ENCODE assay signal across 10 cellular contexts in genomic region chr13:46182491-46182877, GRCh38. TPM values are rescaled to one million over a fixed set of nuclear protein-coding genes. Genes with fewer than 3 reads are reported as not detected.
DNase-seq lines count a peak whose midpoint lies in the region; ATAC-seq, FAIRE-seq and TF ChIP-seq lines count a peak whose summit lies in the region.
"Had no signal": no experiment of that assay in that cellular context is flagged by ENCODE, and none has a peak within 500 bp of the region (broad histone marks: within the 10 kb centered on the region; RNA-seq: fewer than 3 reads in every experiment).

No MANE protein-coding gene starts in this region.

- no peak overlapping the region for H3K4me2 ChIP-seq in H1 (ENCODE audit: insufficient read depth in 1 of 2, low read depth in 2 of 2, low read length in 2 of 2)

- H2BK5ac ChIP-seq in H1 (ENCODE audit: low read depth, low read length) = no peak overlapping the region

- H3K4me1 Mint-ChIP-seq in CD14-positive monocyte (peaks cover 51% of the 10 kb centered on the region), osteocyte (ENCODE audit: unreplicated experiment) (no peaks in the 10 kb centered on the region)

- no peaks in the 10 kb centered on the region for H3K36me3 ChIP-seq in HUES6 (ENCODE audit: control insufficient read depth, insufficient read depth, low read length)
- no peaks in the 10 kb centered on the region for H3K36me3 ChIP-seq in H1 (ENCODE audit: control insufficient read depth in 2 of 4, insufficient read depth in 4 of 4, low read length in 3 of 4)

- H3K9me3 Mint-ChIP-seq in CD14-positive monocyte (peaks cover 0 to 4% (median 0%) of the 10 kb centered on the region in 7 donors), osteocyte (ENCODE audit: unreplicated experiment) (no peaks in the 10 kb centered on the region)

- no peak overlapping the region for H2AK5ac ChIP-seq in H1 (ENCODE audit: low read depth, low read length)

- H2BK15ac ChIP-seq in H1 (ENCODE audit: low read length) = no peak overlapping the region

- H3K79me1 ChIP-seq in H1 (ENCODE audit: low read depth, low read length) = no peaks in the 10 kb centered on the region

- no peaks in the 10 kb centered on the region for H3K9me3 ChIP-seq in HUES6 (ENCODE audit: control insufficient read depth, insufficient read depth, low read depth, low read length)
- no peaks in the 10 kb centered on the region for H3K9me3 ChIP-seq in H1 (ENCODE audit: insufficient read depth in 2 of 2, low read depth in 1 of 2, low read length in 1 of 2)
- H3K9me3 ChIP-seq: psoas muscle had no signal

- no peak overlapping the region for H3K18ac ChIP-seq in H1 (ENCODE audit: extremely low read depth, low read length)

- no peak overlapping the region for H3K27ac ChIP-seq in HUES6 (ENCODE audit: low read depth, low read length)
- H3K27ac ChIP-seq in H1 (ENCODE audit: low read depth, low read length) = no peak overlapping the region
- H3K27ac ChIP-seq: psoas muscle had no signal

- ATAC-seq in GM18870 (IDR thresholded peaks at IDR 0.05; ENCODE audit: unreplicated experiment) = peak; percentile 2

- H3K79me2 ChIP-seq in H1 (ENCODE audit: control insufficient read depth in 1 of 2, insufficient read depth in 2 of 2, low read length in 2 of 2) = no peaks in the 10 kb centered on the region

- no peak for TF ChIP-seq EP300 in H1 (IDR thresholded peaks at IDR 0.05; ENCODE audit: borderline replicate concordance in 1 of 2, low read depth in 2 of 2, low read length in 2 of 2)

- H3K4me1 ChIP-seq in HUES6 (ENCODE audit: control insufficient read depth, insufficient read depth, low read length) (peaks cover 11% of the 10 kb centered on the region; the same call in 1 of the 2 replicates), H1 (replicated peaks in 1 of 4; ENCODE audit: control insufficient read depth in 3 of 4, insufficient read depth in 4 of 4, low read length in 3 of 4) (peaks cover 0 to 3% (median 0%) of the 10 kb centered on the region in 4 experiments; a peak in 1 of 7 replicates)
- H3K4me1 ChIP-seq: psoas muscle had no signal

- H3K14ac ChIP-seq in H1 (ENCODE audit: insufficient read length) = no peak overlapping the region

- H2AFZ ChIP-seq in H1 (ENCODE audit: low read length) = peak overlapping the region; percentile 91; the same call in 1 of the 2 replicates

- no peak for TF ChIP-seq POLR2A in H1 (IDR thresholded peaks at IDR 0.05; ENCODE audit: control extremely low read depth in 1 of 2, low read depth in 2 of 2, low read length in 2 of 2)

- no peak for TF ChIP-seq CTCF in CD14-positive monocyte (IDR thresholded peaks at IDR 0.05)
- TF ChIP-seq CTCF in H1 (IDR thresholded peaks at IDR 0.05; ENCODE audit: control extremely low read depth in 1 of 3, insufficient read depth in 1 of 3, low read depth in 1 of 3, low read length in 3 of 3) = no peak
- no peak for TF ChIP-seq CTCF in osteocyte (IDR thresholded peaks at IDR 0.05)

- POLR2A ChIA-PET in H1 (lab: Charles Lee; ENCODE audit: partially characterized antibody) = no interaction called here

- H3K36me3 Mint-ChIP-seq in CD14-positive monocyte (peaks cover 13 to 23% of the 10 kb centered on the region in 2 donors), osteocyte (ENCODE audit: unreplicated experiment) (no peaks in the 10 kb centered on the region)

- no peak overlapping the region for H4K5ac ChIP-seq in H1 (ENCODE audit: insufficient read length, low read depth, low read length)

- H2BK20ac ChIP-seq in H1 (ENCODE audit: low read length) = no peak overlapping the region

- no peaks in the 10 kb centered on the region for H4K20me1 ChIP-seq in H1 (replicated peaks in 1 of 2; ENCODE audit: control insufficient read depth in 1 of 2, insufficient read depth in 2 of 2, low read length in 2 of 2)

- intact Hi-C loops in CD14-positive monocyte (cut with micrococcal nuclease) = loop anchor here (2.0 to 10.0 kb wide), 2 partner anchors 14 to 142 kb away; no protein-coding TSS in a partner anchor

- H3K27me3 ChIP-seq in HUES6 (ENCODE audit: control insufficient read depth, insufficient read depth, low read length) (no peaks in the 10 kb centered on the region), H1 (replicated peaks in 1 of 4; ENCODE audit: control insufficient read depth in 3 of 4, extremely low read depth in 1 of 4, insufficient read depth in 3 of 4, low read length in 3 of 4) (no peaks in the 10 kb centered on the region)

- no peak overlapping the region for H3K56ac ChIP-seq in H1 (replicated peaks; ENCODE audit: insufficient read length, low read depth, low read length)

- H3K4me3 ChIP-seq in HUES6 (ENCODE audit: low read depth, low read length) (peak overlapping the region; percentile 40; the same call in 1 of the 2 replicates), H1 (ENCODE audit: extremely low read depth in 1 of 4, insufficient read depth in 2 of 4, low read depth in 3 of 4, low read length in 4 of 4) (no peak overlapping the region)

- H4K91ac ChIP-seq in H1 (replicated peaks; ENCODE audit: insufficient read length, low read length) = no peak overlapping the region

- no peak for DNase-seq in CD14-positive monocyte (ENCODE audit: low spot score)
- no peak for DNase-seq in H1 (ENCODE audit: low read depth in 1 of 2, low spot score in 2 of 2)
- no peak for DNase-seq in GF-D8 (lab: John Stamatoyannopoulos, UW)
- DNase-seq in osteocyte (ENCODE audit: extremely low spot score, unreplicated experiment) = no peak
- no peak for DNase-seq in anterior cingulate cortex (lab: John Stamatoyannopoulos, UW)
- no peak for DNase-seq in activated CD8-positive, alpha-beta memory T cell treated with anti-CD3 and anti-CD28 coated beads for 24 hours
- DNase-seq: NCI-H1436 treated with DMSO at 0.1 percent for 48 hours, psoas muscle had no signal

- no peak for TF ChIP-seq RAD21 in H1 (IDR thresholded peaks at IDR 0.05 in 1 of 2, conservative IDR thresholded peaks at IDR 0.05 in 1 of 2; ENCODE audit: low read depth in 2 of 2, low read length in 2 of 2)

- CTCF ChIA-PET in H1 (lab: Charles Lee; ENCODE audit: partially characterized antibody) = interaction anchor here (0.6 to 2.2 kb wide), 11 partner anchors 8 to 29 kb away, joined by 3 to 9 read pairs (median 3); no protein-coding TSS in a partner anchor

- H3K4me3 Mint-ChIP-seq in CD14-positive monocyte = peak overlapping the region; percentile 98 to 100
- H3K4me3 Mint-ChIP-seq in osteocyte (ENCODE audit: unreplicated experiment) = no peak overlapping the region

- H3K23me2 ChIP-seq in H1 (ENCODE audit: low read depth, low read length) = no peaks in the 10 kb centered on the region

- no peak overlapping the region for H3K4ac ChIP-seq in H1 (replicated peaks; ENCODE audit: insufficient read length, low read depth, low read length)

- H2BK12ac ChIP-seq in H1 (ENCODE audit: low read depth, low read length) = no peak overlapping the region

- no peak overlapping the region for H4K8ac ChIP-seq in H1 (ENCODE audit: extremely low read depth, insufficient read depth, low read length)

- H3K9ac ChIP-seq in HUES6 (ENCODE audit: low read length) (peak overlapping the region; percentile 78), H1 (replicated peaks in 1 of 4; ENCODE audit: extremely low read depth in 1 of 4, low read depth in 3 of 4, low read length in 3 of 4) (no peak overlapping the region)

- H3K23ac ChIP-seq in H1 (ENCODE audit: insufficient read length) = no peak overlapping the region

- FAIRE-seq in H1 (lab: Jason Lieb, UNC) = no peak

- H3K27me3 Mint-ChIP-seq in CD14-positive monocyte (ENCODE audit: low read depth in 3 of 3) = peaks cover 0 to 5% (median 0%) of the 10 kb centered on the region in 3 donors
- H3K27me3 Mint-ChIP-seq in osteocyte (ENCODE audit: unreplicated experiment) = peaks cover 4% of the 10 kb centered on the region

- H3K27ac Mint-ChIP-seq in CD14-positive monocyte (peak overlapping the region; percentile 96 to 99 (median 98)), osteocyte (ENCODE audit: unreplicated experiment) (no peak overlapping the region)

- no peak overlapping the region for H2BK120ac ChIP-seq in H1 (replicated peaks; ENCODE audit: low read depth, low read length)

- 87% methylated on average over 2 of the region's 2 CpGs; no CpG with 5 or more reads in 1 of the 2 experiments for WGBS in H1 (ENCODE audit: extremely low coverage in 1 of 2, insufficient coverage in 1 of 2, insufficient read length in 1 of 2, insufficient replicate concordance in 2 of 2, low coverage in 1 of 2, low lambda C conversion rate in 2 of 2, missing lambda C conversion rate in 1 of 2), 2 experiments

TF ChIP-seq in H1, 55 proteins besides CTCF, POLR2A, EP300 and RAD21 (continues in another document):
- TF ChIP-seq SIN3A (conservative IDR thresholded peaks at IDR 0.05 in 1 of 2, IDR thresholded peaks at IDR 0.05 in 1 of 2; ENCODE audit: low read depth in 1 of 2, low read length in 2 of 2) (no peak), GTF2F1 (IDR thresholded peaks at IDR 0.05; ENCODE audit: borderline replicate concordance, low read depth, low read length) (no peak), CHD1 (IDR thresholded peaks at IDR 0.05; ENCODE audit: low read depth, low read length) (no peak), PHF8 (conservative IDR thresholded peaks at IDR 0.05; ENCODE audit: low read depth, low read length) (no peak), ASH2L (IDR thresholded peaks at IDR 0.05; ENCODE audit: low read length) (no peak), KDM5A (IDR thresholded peaks at IDR 0.05; ENCODE audit: low read length) (no peak), JUN (IDR thresholded peaks at IDR 0.05; ENCODE audit: low read depth, low read length) (no peak)

RNA-seq across cellular contexts. Expression of gene LCP1, which starts 0.5 kb away (rescaled TPM):
- polyA plus RNA-seq in CD14-positive monocyte (1,000 to 10,000 TPM; 1,636 to 2,003 TPM), H1 (2011; rRNA removed) (0.35 and 0.65 TPM in 2 replicates)
- 4.3 TPM in 2 replicates for total RNA-seq in H1 (2021; fragmentation: NEBNext Ultra II Directional; extraction: Animal tissue kit (Norgen Biotek cat#: 25700))
- polyA plus RNA-seq in H1 (2011; cell fraction: cytosol; rRNA removed) = 0.75 TPM
- 0.91 TPM for polyA plus RNA-seq in H1 (2011; cell fraction: nucleus; rRNA removed)
- 1.0 to 1.9 TPM (median 1.3 TPM) in 4 replicates for polyA plus RNA-seq in H1 (2012, experiment 1 of 2)
- polyA plus RNA-seq in H1 (2012, experiment 2 of 2) = 0.20 TPM
- polyA plus RNA-seq in H1 (2013, experiment 1 of 2) = 6.5 TPM
- polyA plus RNA-seq in H1 (2013, experiment 2 of 2) = 6.1 TPM
- polyA minus RNA-seq in H1 (2011; rRNA and poly(A)+ RNA removed) = 1.1 and 1.4 TPM in 2 replicates
- polyA minus RNA-seq in H1 (2011; cell fraction: cytosol; rRNA and poly(A)+ RNA removed) = 2.1 TPM
- 1.00 TPM for polyA minus RNA-seq in H1 (2011; cell fraction: nucleus; rRNA and poly(A)+ RNA removed)
- total RNA-seq in osteocyte = 0.08 TPM in 1 of 2 replicates, not detected in the other

RNA-seq across cellular contexts. Expression of gene LRRC63, which starts 29.2 kb away (rescaled TPM):
- not detected for polyA plus RNA-seq in CD14-positive monocyte
- total RNA-seq in H1 (2021; fragmentation: NEBNext Ultra II Directional; extraction: Animal tissue kit (Norgen Biotek cat#: 25700)) = not detected in 2 replicates
- polyA plus RNA-seq in H1 (2011; rRNA removed) = not detected in 2 replicates
- polyA plus RNA-seq in H1 (2011; cell fraction: cytosol; rRNA removed) = not detected
- 0.04 TPM for polyA plus RNA-seq in H1 (2011; cell fraction: nucleus; rRNA removed)
- polyA plus RNA-seq in H1 (2012, experiment 1 of 2) = not detected in 4 replicates
- polyA plus RNA-seq in H1 (2012, experiment 2 of 2) = not detected
- 0.04 TPM for polyA plus RNA-seq in H1 (2013, experiment 1 of 2)
- polyA plus RNA-seq in H1 (2013, experiment 2 of 2) = 0.02 TPM
- not detected in 2 replicates for polyA minus RNA-seq in H1 (2011; rRNA and poly(A)+ RNA removed)
- not detected for polyA minus RNA-seq in H1 (2011; cell fraction: cytosol; rRNA and poly(A)+ RNA removed)
- not detected for polyA minus RNA-seq in H1 (2011; cell fraction: nucleus; rRNA and poly(A)+ RNA removed)
- total RNA-seq in osteocyte = not detected in 2 replicates
- total RNA-seq: psoas muscle had no signal
